In the genomic region with DNA sequence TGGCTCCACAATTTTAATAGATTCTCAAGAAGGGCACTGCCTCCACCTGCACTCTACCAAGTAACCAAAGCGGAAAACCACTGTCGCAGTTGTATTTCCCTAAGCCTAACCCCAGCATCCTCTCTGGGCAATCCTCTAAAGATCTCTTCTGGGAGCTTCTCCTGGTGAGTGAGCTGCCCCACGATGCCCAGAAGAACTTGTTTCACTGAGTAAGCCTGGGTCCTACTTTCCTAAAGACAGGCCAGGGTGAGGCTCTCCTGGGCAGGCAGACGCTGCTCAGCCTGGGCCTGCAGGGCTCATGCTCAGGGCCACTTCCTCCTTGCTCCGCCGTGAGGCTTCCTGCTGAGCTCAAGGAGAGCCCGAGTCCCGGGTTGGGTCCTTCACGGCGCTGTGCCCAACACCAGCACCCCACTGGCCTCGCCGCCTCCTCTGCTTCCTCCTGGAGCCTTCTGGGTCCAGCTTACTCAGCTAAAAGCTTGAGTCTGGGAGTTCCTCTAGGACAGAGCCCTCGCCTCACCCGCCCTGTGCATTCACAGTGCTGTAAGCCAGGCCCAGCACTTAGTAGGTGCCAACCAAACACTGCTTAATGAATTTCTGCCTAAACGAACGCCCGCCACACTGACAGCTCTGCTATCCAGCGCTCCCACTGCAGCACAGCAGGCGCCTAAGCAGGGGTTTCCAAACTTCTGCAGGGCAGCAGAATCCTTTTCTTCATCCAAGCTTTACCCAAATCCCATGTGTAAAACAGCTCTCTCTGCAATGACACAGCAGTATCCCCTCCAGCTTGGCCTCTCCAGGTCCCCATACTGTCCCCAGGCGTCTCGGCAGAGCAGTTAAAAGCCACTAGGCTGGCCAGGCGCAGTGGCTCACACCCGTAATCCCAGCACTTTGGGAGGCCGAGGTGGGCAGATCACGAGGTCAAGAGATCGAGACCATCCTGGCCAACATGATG, we compare ENCODE assay signal across 8 cellular contexts. TPM values are rescaled to one million over a fixed set of nuclear protein-coding genes. Genes with fewer than 3 reads are reported as not detected.
DNase-seq lines count a peak whose midpoint lies in the region; ATAC-seq, FAIRE-seq and TF ChIP-seq lines count a peak whose summit lies in the region.

No MANE protein-coding gene starts in this region.

- peak; percentile 20; the same call in 1 of the 2 replicates for ATAC-seq in HCT116
- ATAC-seq in memory B cell (ENCODE audit: low read depth) = peak; percentile 90
- ATAC-seq in upper lobe of left lung (ENCODE audit: low FRiP score in 2 of 2) = peak; percentile 87 to 92

- TF ChIP-seq POLR2A in HCT116 (IDR thresholded peaks at IDR 0.05; ENCODE audit: borderline replicate concordance, extremely low read depth, insufficient read depth, insufficient read length) = no peak
- TF ChIP-seq POLR2A in upper lobe of left lung (IDR thresholded peaks at IDR 0.05) = peak in 1 of 4 donors; percentile 16

- DNase-seq in GM12865 (ENCODE audit: low read depth) = peak; percentile 79
- DNase-seq in HCT116 (ENCODE audit: low read depth, low spot score) = no peak
- DNase-seq in NT2/D1 (ENCODE audit: low read depth, low spot score) = no peak
- peak; percentile 68 for DNase-seq in activated naive CD4-positive, alpha-beta T cell treated with anti-CD3 and anti-CD28 coated beads for 36 hours
- DNase-seq in memory B cell (ENCODE audit: low spot score in 2 of 2) = peak; percentile 40 to 60
- peak in 1 of 2 donors; percentile 84 for DNase-seq in upper lobe of left lung
- DNase-seq in frontal cortex (ENCODE audit: low spot score in 2 of 2) = no peak
- DNase-seq in 8988T = no peak

- H3K9me3 ChIP-seq in HCT116 (ENCODE audit: control insufficient read depth in 1 of 2, insufficient read depth in 1 of 2, low read depth in 1 of 2, low read length in 2 of 2) = no peaks in the 10 kb centered on the region
- no peaks in the 10 kb centered on the region for H3K9me3 ChIP-seq in NT2/D1 (ENCODE audit: insufficient read depth, low read length)
- H3K9me3 ChIP-seq in upper lobe of left lung = no peaks in the 10 kb centered on the region

- FAIRE-seq in frontal cortex (lab: Jason Lieb, UNC) = no peak

- RAD21 ChIA-PET in HCT116 (lab: Charles Lee; ENCODE audit: low non-redundant PET in 1 of 2, low total read pairs in 2 of 2, uncharacterized antibody in 2 of 2, unreplicated experiment in 2 of 2) = no interaction called here

- peaks cover 98% of the 10 kb centered on the region for H3K79me2 ChIP-seq in HCT116 (ENCODE audit: insufficient read depth, low read length)

- peak overlapping the region; percentile 73 for H3K27ac Mint-ChIP-seq in activated naive CD4-positive, alpha-beta T cell treated with anti-CD3 and anti-CD28 coated beads for 36 hours
- peak overlapping the region; percentile 63 for H3K27ac Mint-ChIP-seq in memory B cell

- TF ChIP-seq CTCF in GM12865 (IDR thresholded peaks at IDR 0.05; ENCODE audit: insufficient read depth, low read depth, low read length, missing control alignments) (no peak), HCT116 (IDR thresholded peaks at IDR 0.05 in 2 of 3, conservative IDR thresholded peaks at IDR 0.05 in 1 of 3; ENCODE audit: borderline replicate concordance in 1 of 3, insufficient read depth in 1 of 3, low read depth in 2 of 3, low read length in 2 of 3) (no peak), upper lobe of left lung (IDR thresholded peaks at IDR 0.05) (no peak)

- peaks cover 6 to 13% of the 10 kb centered on the region in 2 experiments; a peak in 3 of 4 replicates for H3K4me1 ChIP-seq in HCT116 (ENCODE audit: control insufficient read depth in 1 of 2, insufficient read depth in 2 of 2, low read length in 2 of 2)
- H3K4me1 ChIP-seq in NT2/D1 (ENCODE audit: insufficient read depth, insufficient read length) = peaks cover 26% of the 10 kb centered on the region
- peaks cover 32 to 56% (median 34%) of the 10 kb centered on the region in 4 donors for H3K4me1 ChIP-seq in upper lobe of left lung

- no peak overlapping the region for H2AFZ ChIP-seq in HCT116 (ENCODE audit: low read depth, low read length, poor library complexity, severe bottlenecking)

- TF ChIP-seq EP300 in upper lobe of left lung (IDR thresholded peaks at IDR 0.05) = no peak

- H4K20me1 ChIP-seq in HCT116 (ENCODE audit: insufficient read depth) = no peaks in the 10 kb centered on the region

- intact Hi-C loops in HCT116 (cut with micrococcal nuclease) = no loop called here
- intact Hi-C loops in activated naive CD4-positive, alpha-beta T cell treated with anti-CD3 and anti-CD28 coated beads for 36 hours (cut with micrococcal nuclease) = no loop called here

- H3K9me2 ChIP-seq in HCT116 (ENCODE audit: insufficient read depth) = no peaks in the 10 kb centered on the region

- H3K36me3 ChIP-seq in HCT116 (ENCODE audit: control insufficient read depth in 1 of 2, insufficient read depth in 2 of 2, low read length in 2 of 2) (peaks cover 4 to 15% of the 10 kb centered on the region in 2 experiments; a peak in 2 of 4 replicates), NT2/D1 (ENCODE audit: insufficient read depth, insufficient read length, low read length) (peaks cover 72% of the 10 kb centered on the region), upper lobe of left lung (peaks cover 0 to 29% (median 9%) of the 10 kb centered on the region in 4 donors)

- H3K27me3 ChIP-seq in HCT116 (ENCODE audit: insufficient read depth, low read length) (no peaks in the 10 kb centered on the region), NT2/D1 (ENCODE audit: insufficient read depth, insufficient read length) (no peaks in the 10 kb centered on the region), upper lobe of left lung (no peaks in the 10 kb centered on the region)

- H3K9me3 Mint-ChIP-seq in activated naive CD4-positive, alpha-beta T cell treated with anti-CD3 and anti-CD28 coated beads for 36 hours = no peaks in the 10 kb centered on the region
- no peaks in the 10 kb centered on the region for H3K9me3 Mint-ChIP-seq in memory B cell

- peaks cover 62% of the 10 kb centered on the region for H3K4me1 Mint-ChIP-seq in activated naive CD4-positive, alpha-beta T cell treated with anti-CD3 and anti-CD28 coated beads for 36 hours (ENCODE audit: low read depth)
- H3K4me1 Mint-ChIP-seq in memory B cell = peaks cover 43% of the 10 kb centered on the region

- POLR2A ChIA-PET in HCT116 (lab: Charles Lee) = no interaction called here

- H3K4me3 ChIP-seq in GM12865 (ENCODE audit: low read depth, low read length) (peak overlapping the region; percentile 40), HCT116 (replicated peaks in 1 of 2; ENCODE audit: low read depth in 1 of 2, low read length in 2 of 2) (no peak overlapping the region), NT2/D1 (ENCODE audit: insufficient read length, low read depth) (no peak overlapping the region), upper lobe of left lung (no peak overlapping the region)

- WGBS in upper lobe of left lung, 2 donors = 63 to 70% methylated on average over 19 to 26 of the region's 26 CpGs

- peak overlapping the region; percentile 60 for H3K4me3 Mint-ChIP-seq in activated naive CD4-positive, alpha-beta T cell treated with anti-CD3 and anti-CD28 coated beads for 36 hours
- peak overlapping the region; percentile 77 for H3K4me3 Mint-ChIP-seq in memory B cell

- peaks cover 26% of the 10 kb centered on the region for H3K36me3 Mint-ChIP-seq in activated naive CD4-positive, alpha-beta T cell treated with anti-CD3 and anti-CD28 coated beads for 36 hours (ENCODE audit: low read depth)
- peaks cover 20% of the 10 kb centered on the region for H3K36me3 Mint-ChIP-seq in memory B cell

- no peak overlapping the region for H3K27ac ChIP-seq in HCT116 (ENCODE audit: low read depth, low read length)
- peak overlapping the region in 3 of 4 donors; percentile 35 to 76 (median 46) for H3K27ac ChIP-seq in upper lobe of left lung

- no peak for TF ChIP-seq RAD21 in HCT116 (IDR thresholded peaks at IDR 0.05; ENCODE audit: low read depth)

- CTCF ChIA-PET in HCT116 (lab: Charles Lee) = no interaction called here
- CTCF ChIA-PET in activated naive CD4-positive, alpha-beta T cell treated with anti-CD3 and anti-CD28 coated beads for 36 hours (lab: Charles Lee) = interaction anchor here (0.5 to 1.1 kb wide), 8 partner anchors 18 to 191 kb away, joined by 3 to 5 read pairs (median 3); a partner anchor contains a TSS

- no peak overlapping the region for H3K4me2 ChIP-seq in HCT116 (ENCODE audit: low read length)

- no peaks in the 10 kb centered on the region for H3K27me3 Mint-ChIP-seq in activated naive CD4-positive, alpha-beta T cell treated with anti-CD3 and anti-CD28 coated beads for 36 hours (ENCODE audit: low read depth)
- H3K27me3 Mint-ChIP-seq in memory B cell = no peaks in the 10 kb centered on the region

- H3K9ac ChIP-seq in HCT116 (ENCODE audit: low read length) (no peak overlapping the region), NT2/D1 (ENCODE audit: insufficient read length, low read depth) (peak overlapping the region; percentile 21)

- no TSS peak for BruUV-seq in HCT116 (replicated peaks; lab: Mats Ljungman, UMichigan)

TF ChIP-seq in HCT116, 20 proteins besides CTCF, POLR2A, EP300 and RAD21 (continues in another document):
- no peak for TF ChIP-seq JUND (IDR thresholded peaks at IDR 0.05)
- no peak for TF ChIP-seq EGR1 (IDR thresholded peaks at IDR 0.05; ENCODE audit: low read depth)
- no peak for TF ChIP-seq TCF7L2 (IDR thresholded peaks at IDR 0.05; ENCODE audit: borderline replicate concordance, extremely low read depth, insufficient read depth, insufficient read length)
- TF ChIP-seq, protein P1, sequence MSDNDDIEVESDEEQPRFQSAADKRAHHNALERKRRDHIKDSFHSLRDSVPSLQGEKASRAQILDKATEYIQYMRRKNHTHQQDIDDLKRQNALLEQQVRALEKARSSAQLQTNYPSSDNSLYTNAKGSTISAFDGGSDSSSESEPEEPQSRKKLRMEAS (IDR thresholded peaks at IDR 0.05) = no peak
- no peak for TF ChIP-seq POLR2AphosphoS5 (IDR thresholded peaks at IDR 0.05; ENCODE audit: low read depth, low read length)
- no peak for TF ChIP-seq YY1 (IDR thresholded peaks at IDR 0.05; ENCODE audit: extremely low read depth, insufficient replicate concordance, low read depth, low read length)
- TF ChIP-seq FOSL1 (IDR thresholded peaks at IDR 0.05; ENCODE audit: low read depth) = no peak
- TF ChIP-seq CEBPB (IDR thresholded peaks at IDR 0.05; ENCODE audit: low read depth) = no peak

RNA-seq across cellular contexts. Expression of a gene that starts 5.7 kb away (rescaled TPM):
- total RNA-seq in HCT116 (2021; ENCODE audit: unreplicated experiment) (57.1 TPM), upper lobe of left lung (10 to 100 TPM; 14.2 to 63.1 (median 23.2) TPM), frontal cortex (37.5 TPM)
- 39.1 and 45.1 TPM in 2 replicates for polyA plus RNA-seq in HCT116 (2012)
- total RNA-seq in activated naive CD4-positive, alpha-beta T cell treated with anti-CD3 and anti-CD28 coated beads for 36 hours = 10 to 100 TPM; 41.3 to 45.7 TPM

Comparison
In these comparisons a context has a peak if more than half of its experiments do, and no peak if none do; other contexts are left out.
1. DNase-seq: peak in GM12865 (single experiment), activated naive CD4-positive, alpha-beta T cell treated with anti-CD3 and anti-CD28 coated beads for 36 hours (single experiment) and memory B cell (2 of 2); none in HCT116 (single experiment), NT2/D1 (single experiment), frontal cortex (0 of 2) and 8988T (single experiment).
2. ATAC-seq: peak in every context shown above with its lines; median percentile 90 in memory B cell; 90 in upper lobe of left lung; 20 in HCT116.